In the genomic region with DNA sequence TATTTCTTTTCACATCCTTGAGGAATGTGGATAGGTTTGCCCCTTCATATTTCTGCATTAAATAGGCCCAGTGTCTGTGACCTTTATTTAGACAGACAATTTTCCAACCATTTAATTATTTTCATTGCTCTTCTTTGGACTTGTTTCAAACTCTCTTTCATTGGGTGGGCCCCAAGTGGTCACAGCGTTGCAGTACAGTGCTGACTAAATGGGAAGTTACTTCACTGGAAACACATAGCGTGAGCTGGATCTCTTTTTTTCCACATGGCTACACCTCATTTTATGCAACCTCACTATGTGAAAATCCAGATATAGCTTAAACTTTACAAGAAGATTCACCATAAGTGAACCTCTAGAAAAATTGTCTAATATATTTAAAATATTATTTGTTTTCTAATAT, we compare ENCODE assay signal across 1 cellular context.
TF ChIP-seq lines count a peak whose summit lies in the region.

No MANE protein-coding gene starts in this region.

TF ChIP-seq in WTC11, 78 proteins besides CTCF, POLR2A, EP300 and RAD21 (continued from another document):
- TF ChIP-seq, protein P1, sequence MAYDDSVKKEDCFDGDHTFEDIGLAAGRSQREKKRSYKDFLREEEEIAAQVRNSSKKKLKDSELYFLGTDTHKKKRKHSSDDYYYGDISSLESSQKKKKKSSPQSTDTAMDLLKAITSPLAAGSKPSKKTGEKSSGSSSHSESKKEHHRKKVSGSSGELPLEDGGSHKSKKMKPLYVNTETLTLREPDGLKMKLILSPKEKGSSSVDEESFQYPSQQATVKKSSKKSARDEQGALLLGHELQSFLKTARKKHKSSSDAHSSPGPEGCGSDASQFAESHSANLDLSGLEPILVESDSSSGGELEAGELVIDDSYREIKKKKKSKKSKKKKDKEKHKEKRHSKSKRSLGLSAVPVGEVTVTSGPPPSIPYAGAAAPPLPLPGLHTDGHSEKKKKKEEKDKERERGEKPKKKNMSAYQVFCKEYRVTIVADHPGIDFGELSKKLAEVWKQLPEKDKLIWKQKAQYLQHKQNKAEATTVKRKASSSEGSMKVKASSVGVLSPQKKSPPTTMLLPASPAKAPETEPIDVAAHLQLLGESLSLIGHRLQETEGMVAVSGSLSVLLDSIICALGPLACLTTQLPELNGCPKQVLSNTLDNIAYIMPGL (CRISPR knock-in tag; IDR thresholded peaks at IDR 0.05), result no peak
- TF ChIP-seq GTF2I (CRISPR knock-in tag; conservative IDR thresholded peaks at IDR 0.05) (no peak), FOXP1 (CRISPR knock-in tag; IDR thresholded peaks at IDR 0.05; ENCODE audit: borderline replicate concordance) (no peak)
